ENCODE assay signal across 24 cellular contexts in the genomic region with DNA sequence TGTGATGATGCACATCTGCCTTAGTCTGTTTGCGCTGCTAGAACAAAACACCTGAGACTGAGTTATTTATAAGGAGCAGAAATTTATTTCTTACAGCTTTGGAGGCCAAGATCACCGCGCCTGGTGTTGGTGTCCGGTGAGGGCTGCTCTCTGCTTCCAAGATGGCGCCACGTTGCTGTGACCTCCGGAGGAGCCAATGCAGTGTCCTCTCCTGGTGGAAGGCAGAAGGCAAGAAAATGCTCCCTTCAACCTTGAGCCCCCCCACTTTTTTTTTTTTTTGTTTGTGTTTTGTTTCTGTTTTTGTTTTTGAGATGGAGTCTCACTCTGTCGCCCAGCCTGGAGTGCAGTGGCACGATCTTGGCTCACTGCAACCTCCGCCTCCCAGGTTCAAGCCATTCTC.
"Had no signal": no experiment of that assay in that cellular context is flagged by ENCODE, and none has a peak within 500 bp of the region (broad histone marks: within the 10 kb centered on the region; RNA-seq: fewer than 3 reads in every experiment).

No MANE protein-coding gene starts in this region.

- H3K27me3 ChIP-seq: dorsolateral prefrontal cortex, gastrocnemius medialis, heart right ventricle, left lung had no signal

- H3K36me3 ChIP-seq: esophagus muscularis mucosa, gastrocnemius medialis, heart right ventricle, left lung had no signal

- ATAC-seq: gastrocnemius medialis, heart right ventricle, left cardiac atrium, left lung, left ventricle myocardium superior, mucosa of descending colon had no signal

- FAIRE-seq: endothelial cell of umbilical vein, islet of Langerhans, keratinocyte had no signal

- H3K9me3 ChIP-seq: esophagus muscularis mucosa, gastrocnemius medialis, heart right ventricle, left lung, mucosa of descending colon had no signal

- H3K4me3 ChIP-seq: coronary artery, dorsolateral prefrontal cortex, esophagus muscularis mucosa, gastrocnemius medialis, heart right ventricle, left lung, lung, mucosa of descending colon had no signal

- H3K27ac ChIP-seq: coronary artery, dorsolateral prefrontal cortex, esophagus muscularis mucosa, gastrocnemius medialis, heart right ventricle, left lung had no signal

- H3K4me1 ChIP-seq: esophagus muscularis mucosa, gastrocnemius medialis, heart right ventricle, left lung had no signal

- DNase-seq: dermis blood vessel endothelial cell; dorsolateral prefrontal cortex; effector CD4-positive, alpha-beta T cell; effector memory CD4-positive, alpha-beta T cell; foreskin fibroblast; foreskin melanocyte; gastrocnemius medialis; glutamatergic neuron; head of caudate nucleus; heart right ventricle; hippocampal formation; left cardiac atrium; left lung; left ventricle myocardium superior; mammary epithelial cell; mesendoderm; mucosa of descending colon; naive B cell had no signal
